1 cellular context compared by ENCODE assay signal in the genomic region with DNA sequence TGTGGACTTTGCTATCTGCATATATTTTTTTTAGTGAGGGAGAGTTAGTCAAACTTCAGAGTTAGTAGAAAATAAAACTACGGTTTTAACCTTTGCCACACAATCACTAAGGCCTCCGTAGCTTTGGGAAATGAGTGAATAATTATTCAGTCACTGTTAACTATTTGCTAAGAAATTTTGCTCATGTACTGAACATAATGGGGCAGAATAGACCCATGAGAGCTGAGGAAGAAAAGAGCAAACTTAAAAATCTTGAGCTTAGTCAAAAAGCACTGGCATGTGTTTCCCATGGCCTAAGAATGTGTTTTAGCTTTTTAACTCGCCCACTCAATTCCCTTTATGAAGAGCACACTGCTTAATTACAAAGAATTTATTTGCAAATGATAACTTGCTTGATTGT.
TF ChIP-seq lines count a peak whose summit lies in the region.

No MANE protein-coding gene starts in this region.

TF ChIP-seq in WTC11, 78 proteins besides CTCF, POLR2A, EP300 and RAD21 (continued from another document):
- TF ChIP-seq, protein P1, sequence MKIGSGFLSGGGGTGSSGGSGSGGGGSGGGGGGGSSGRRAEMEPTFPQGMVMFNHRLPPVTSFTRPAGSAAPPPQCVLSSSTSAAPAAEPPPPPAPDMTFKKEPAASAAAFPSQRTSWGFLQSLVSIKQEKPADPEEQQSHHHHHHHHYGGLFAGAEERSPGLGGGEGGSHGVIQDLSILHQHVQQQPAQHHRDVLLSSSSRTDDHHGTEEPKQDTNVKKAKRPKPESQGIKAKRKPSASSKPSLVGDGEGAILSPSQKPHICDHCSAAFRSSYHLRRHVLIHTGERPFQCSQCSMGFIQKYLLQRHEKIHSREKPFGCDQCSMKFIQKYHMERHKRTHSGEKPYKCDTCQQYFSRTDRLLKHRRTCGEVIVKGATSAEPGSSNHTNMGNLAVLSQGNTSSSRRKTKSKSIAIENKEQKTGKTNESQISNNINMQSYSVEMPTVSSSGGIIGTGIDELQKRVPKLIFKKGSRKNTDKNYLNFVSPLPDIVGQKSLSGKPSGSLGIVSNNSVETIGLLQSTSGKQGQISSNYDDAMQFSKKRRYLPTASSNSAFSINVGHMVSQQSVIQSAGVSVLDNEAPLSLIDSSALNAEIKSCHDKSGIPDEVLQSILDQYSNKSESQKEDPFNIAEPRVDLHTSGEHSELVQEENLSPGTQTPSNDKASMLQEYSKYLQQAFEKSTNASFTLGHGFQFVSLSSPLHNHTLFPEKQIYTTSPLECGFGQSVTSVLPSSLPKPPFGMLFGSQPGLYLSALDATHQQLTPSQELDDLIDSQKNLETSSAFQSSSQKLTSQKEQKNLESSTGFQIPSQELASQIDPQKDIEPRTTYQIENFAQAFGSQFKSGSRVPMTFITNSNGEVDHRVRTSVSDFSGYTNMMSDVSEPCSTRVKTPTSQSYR (CRISPR knock-in tag; IDR thresholded peaks at IDR 0.05) = no peak
- TF ChIP-seq, protein P2, sequence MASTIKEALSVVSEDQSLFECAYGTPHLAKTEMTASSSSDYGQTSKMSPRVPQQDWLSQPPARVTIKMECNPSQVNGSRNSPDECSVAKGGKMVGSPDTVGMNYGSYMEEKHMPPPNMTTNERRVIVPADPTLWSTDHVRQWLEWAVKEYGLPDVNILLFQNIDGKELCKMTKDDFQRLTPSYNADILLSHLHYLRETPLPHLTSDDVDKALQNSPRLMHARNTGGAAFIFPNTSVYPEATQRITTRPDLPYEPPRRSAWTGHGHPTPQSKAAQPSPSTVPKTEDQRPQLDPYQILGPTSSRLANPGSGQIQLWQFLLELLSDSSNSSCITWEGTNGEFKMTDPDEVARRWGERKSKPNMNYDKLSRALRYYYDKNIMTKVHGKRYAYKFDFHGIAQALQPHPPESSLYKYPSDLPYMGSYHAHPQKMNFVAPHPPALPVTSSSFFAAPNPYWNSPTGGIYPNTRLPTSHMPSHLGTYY (CRISPR knock-in tag; IDR thresholded peaks at IDR 0.05) = no peak
- TF ChIP-seq, protein P3, sequence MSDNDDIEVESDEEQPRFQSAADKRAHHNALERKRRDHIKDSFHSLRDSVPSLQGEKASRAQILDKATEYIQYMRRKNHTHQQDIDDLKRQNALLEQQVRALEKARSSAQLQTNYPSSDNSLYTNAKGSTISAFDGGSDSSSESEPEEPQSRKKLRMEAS (CRISPR knock-in tag; IDR thresholded peaks at IDR 0.05) = no peak
